ENCODE assay signal across 1 cellular context in the genomic region with DNA sequence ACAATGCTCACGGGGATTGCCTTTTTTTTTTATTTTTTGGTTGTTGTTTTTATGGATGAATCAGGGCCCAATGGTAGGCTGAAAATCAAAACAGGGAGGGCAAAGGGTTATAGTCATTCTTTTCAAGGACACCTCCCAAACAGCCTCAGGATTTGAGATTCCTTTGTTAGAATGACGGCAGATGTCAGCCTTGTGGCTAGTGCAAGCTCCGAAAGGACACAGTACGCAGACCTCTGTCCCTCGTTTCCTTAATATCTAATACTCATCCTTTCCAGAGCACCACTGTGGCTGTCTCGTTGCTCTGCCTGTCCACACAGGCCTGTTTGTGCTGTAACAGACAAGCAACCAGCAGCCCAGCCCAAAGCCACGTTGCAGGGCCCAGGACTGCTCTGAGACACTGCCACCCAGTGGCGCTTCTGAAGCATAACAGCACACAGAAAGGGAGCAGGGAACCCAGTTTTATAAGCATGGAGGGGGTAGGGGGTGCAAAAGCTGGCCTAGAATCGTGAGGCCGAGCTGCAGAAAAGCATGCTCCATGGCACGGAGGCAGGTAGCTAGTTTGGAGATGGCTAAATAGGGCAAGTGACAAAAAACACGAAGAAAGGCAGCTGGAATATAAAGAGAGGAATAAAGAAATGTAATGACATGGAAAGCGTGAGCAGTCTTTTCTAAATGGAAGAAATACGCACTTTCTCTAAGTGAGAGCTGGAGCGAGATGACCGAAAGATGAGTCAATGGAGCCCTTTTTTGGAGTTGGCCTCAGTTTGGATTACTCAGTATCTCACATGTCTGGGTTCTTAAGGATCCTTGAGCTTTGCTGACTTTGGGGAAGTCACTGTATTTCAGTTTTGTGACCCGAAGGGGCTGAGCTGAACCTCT.
TF ChIP-seq lines count a peak whose summit lies in the region.

No MANE protein-coding gene starts in this region.

TF ChIP-seq in HepG2, 621 proteins besides CTCF, POLR2A, EP300 and RAD21 (continued from another document and continues in another):
- TF ChIP-seq, protein P1, sequence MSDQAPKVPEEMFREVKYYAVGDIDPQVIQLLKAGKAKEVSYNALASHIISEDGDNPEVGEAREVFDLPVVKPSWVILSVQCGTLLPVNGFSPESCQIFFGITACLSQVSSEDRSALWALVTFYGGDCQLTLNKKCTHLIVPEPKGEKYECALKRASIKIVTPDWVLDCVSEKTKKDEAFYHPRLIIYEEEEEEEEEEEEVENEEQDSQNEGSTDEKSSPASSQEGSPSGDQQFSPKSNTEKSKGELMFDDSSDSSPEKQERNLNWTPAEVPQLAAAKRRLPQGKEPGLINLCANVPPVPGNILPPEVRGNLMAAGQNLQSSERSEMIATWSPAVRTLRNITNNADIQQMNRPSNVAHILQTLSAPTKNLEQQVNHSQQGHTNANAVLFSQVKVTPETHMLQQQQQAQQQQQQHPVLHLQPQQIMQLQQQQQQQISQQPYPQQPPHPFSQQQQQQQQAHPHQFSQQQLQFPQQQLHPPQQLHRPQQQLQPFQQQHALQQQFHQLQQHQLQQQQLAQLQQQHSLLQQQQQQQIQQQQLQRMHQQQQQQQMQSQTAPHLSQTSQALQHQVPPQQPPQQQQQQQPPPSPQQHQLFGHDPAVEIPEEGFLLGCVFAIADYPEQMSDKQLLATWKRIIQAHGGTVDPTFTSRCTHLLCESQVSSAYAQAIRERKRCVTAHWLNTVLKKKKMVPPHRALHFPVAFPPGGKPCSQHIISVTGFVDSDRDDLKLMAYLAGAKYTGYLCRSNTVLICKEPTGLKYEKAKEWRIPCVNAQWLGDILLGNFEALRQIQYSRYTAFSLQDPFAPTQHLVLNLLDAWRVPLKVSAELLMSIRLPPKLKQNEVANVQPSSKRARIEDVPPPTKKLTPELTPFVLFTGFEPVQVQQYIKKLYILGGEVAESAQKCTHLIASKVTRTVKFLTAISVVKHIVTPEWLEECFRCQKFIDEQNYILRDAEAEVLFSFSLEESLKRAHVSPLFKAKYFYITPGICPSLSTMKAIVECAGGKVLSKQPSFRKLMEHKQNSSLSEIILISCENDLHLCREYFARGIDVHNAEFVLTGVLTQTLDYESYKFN (CRISPR knock-in tag; conservative IDR thresholded peaks at IDR 0.05): peak; percentile 49
- TF ChIP-seq, protein P2, sequence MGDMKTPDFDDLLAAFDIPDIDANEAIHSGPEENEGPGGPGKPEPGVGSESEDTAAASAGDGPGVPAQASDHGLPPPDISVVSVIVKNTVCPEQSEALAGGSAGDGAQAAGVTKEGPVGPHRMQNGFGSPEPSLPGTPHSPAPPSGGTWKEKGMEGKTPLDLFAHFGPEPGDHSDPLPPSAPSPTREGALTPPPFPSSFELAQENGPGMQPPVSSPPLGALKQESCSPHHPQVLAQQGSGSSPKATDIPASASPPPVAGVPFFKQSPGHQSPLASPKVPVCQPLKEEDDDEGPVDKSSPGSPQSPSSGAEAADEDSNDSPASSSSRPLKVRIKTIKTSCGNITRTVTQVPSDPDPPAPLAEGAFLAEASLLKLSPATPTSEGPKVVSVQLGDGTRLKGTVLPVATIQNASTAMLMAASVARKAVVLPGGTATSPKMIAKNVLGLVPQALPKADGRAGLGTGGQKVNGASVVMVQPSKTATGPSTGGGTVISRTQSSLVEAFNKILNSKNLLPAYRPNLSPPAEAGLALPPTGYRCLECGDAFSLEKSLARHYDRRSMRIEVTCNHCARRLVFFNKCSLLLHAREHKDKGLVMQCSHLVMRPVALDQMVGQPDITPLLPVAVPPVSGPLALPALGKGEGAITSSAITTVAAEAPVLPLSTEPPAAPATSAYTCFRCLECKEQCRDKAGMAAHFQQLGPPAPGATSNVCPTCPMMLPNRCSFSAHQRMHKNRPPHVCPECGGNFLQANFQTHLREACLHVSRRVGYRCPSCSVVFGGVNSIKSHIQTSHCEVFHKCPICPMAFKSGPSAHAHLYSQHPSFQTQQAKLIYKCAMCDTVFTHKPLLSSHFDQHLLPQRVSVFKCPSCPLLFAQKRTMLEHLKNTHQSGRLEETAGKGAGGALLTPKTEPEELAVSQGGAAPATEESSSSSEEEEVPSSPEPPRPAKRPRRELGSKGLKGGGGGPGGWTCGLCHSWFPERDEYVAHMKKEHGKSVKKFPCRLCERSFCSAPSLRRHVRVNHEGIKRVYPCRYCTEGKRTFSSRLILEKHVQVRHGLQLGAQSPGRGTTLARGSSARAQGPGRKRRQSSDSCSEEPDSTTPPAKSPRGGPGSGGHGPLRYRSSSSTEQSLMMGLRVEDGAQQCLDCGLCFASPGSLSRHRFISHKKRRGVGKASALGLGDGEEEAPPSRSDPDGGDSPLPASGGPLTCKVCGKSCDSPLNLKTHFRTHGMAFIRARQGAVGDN (CRISPR knock-in tag; IDR thresholded peaks at IDR 0.05): peak; percentile 83
- TF ChIP-seq RARA (CRISPR knock-in tag; IDR thresholded peaks at IDR 0.05): peak; percentile 34; the same call in 1 of the 2 replicates
- TF ChIP-seq ZNF567 (CRISPR knock-in tag; IDR thresholded peaks at IDR 0.05; ENCODE audit: borderline replicate concordance): no peak
- peak; percentile 11; the same call in 1 of the 2 replicates for TF ChIP-seq SIX1 (CRISPR knock-in tag; IDR thresholded peaks at IDR 0.05; ENCODE audit: borderline replicate concordance)
- TF ChIP-seq FOXA1 (IDR thresholded peaks at IDR 0.05): no peak
- TF ChIP-seq FOXA1 (CRISPR knock-in tag; IDR thresholded peaks at IDR 0.05): peak; percentile 50
- no peak for TF ChIP-seq ZNF549 (CRISPR knock-in tag; IDR thresholded peaks at IDR 0.05)
- no peak for TF ChIP-seq NBN (conservative IDR thresholded peaks at IDR 0.05)
- 0 out of 2 replicates have a peak, but pooled peaks have one; percentile 21 for TF ChIP-seq ZNF224 (CRISPR knock-in tag; IDR thresholded peaks at IDR 0.05)
- TF ChIP-seq ASH2L (IDR thresholded peaks at IDR 0.05; ENCODE audit: insufficient read length, low read depth, low read length): peak; percentile 33
- no peak for TF ChIP-seq ZNF317 (CRISPR knock-in tag; IDR thresholded peaks at IDR 0.05)
- TF ChIP-seq RFX5 (IDR thresholded peaks at IDR 0.05; ENCODE audit: low read depth, low read length): no peak
- TF ChIP-seq ZNF546 (CRISPR knock-in tag; conservative IDR thresholded peaks at IDR 0.05): no peak
- peak; percentile 83; the same call in 1 of the 2 replicates for TF ChIP-seq ZNF768 (CRISPR knock-in tag; IDR thresholded peaks at IDR 0.05)
- TF ChIP-seq ZNF605 (CRISPR knock-in tag; IDR thresholded peaks at IDR 0.05): peak; percentile 73; the same call in 1 of the 2 replicates
- TF ChIP-seq FOXK1 (CRISPR knock-in tag; IDR thresholded peaks at IDR 0.05; ENCODE audit: borderline replicate concordance, low read depth): peak; percentile 69; the same call in 1 of the 2 replicates
- TF ChIP-seq TEAD3 (CRISPR knock-in tag; optimal IDR thresholded peaks at IDR 0.05; ENCODE audit: borderline replicate concordance): peak; percentile 70
- no peak for TF ChIP-seq ELF4 (CRISPR knock-in tag; IDR thresholded peaks at IDR 0.05; ENCODE audit: borderline replicate concordance)
- TF ChIP-seq RFXAP (CRISPR knock-in tag; IDR thresholded peaks at IDR 0.05; ENCODE audit: borderline replicate concordance): no peak
- TF ChIP-seq ZNF24 (IDR thresholded peaks at IDR 0.05): 0 out of 2 replicates have a peak, but pooled peaks have one; percentile 36
- TF ChIP-seq, protein P3, sequence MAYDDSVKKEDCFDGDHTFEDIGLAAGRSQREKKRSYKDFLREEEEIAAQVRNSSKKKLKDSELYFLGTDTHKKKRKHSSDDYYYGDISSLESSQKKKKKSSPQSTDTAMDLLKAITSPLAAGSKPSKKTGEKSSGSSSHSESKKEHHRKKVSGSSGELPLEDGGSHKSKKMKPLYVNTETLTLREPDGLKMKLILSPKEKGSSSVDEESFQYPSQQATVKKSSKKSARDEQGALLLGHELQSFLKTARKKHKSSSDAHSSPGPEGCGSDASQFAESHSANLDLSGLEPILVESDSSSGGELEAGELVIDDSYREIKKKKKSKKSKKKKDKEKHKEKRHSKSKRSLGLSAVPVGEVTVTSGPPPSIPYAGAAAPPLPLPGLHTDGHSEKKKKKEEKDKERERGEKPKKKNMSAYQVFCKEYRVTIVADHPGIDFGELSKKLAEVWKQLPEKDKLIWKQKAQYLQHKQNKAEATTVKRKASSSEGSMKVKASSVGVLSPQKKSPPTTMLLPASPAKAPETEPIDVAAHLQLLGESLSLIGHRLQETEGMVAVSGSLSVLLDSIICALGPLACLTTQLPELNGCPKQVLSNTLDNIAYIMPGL (CRISPR knock-in tag; IDR thresholded peaks at IDR 0.05; ENCODE audit: borderline replicate concordance in 1 of 2, low read depth in 1 of 2): peak; percentile 56 to 77; a peak in 3 of 4 replicates
- 0 out of 2 replicates have a peak, but pooled peaks have one; percentile 44 for TF ChIP-seq MEIS1 (CRISPR knock-in tag; IDR thresholded peaks at IDR 0.05; ENCODE audit: borderline replicate concordance)
- TF ChIP-seq ZNF101 (CRISPR knock-in tag; IDR thresholded peaks at IDR 0.05; ENCODE audit: borderline replicate concordance, low read depth): no peak
- TF ChIP-seq ZFX (CRISPR knock-in tag; IDR thresholded peaks at IDR 0.05; ENCODE audit: low read depth): peak; percentile 85
- TF ChIP-seq ZNF274 (CRISPR knock-in tag; IDR thresholded peaks at IDR 0.05): peak; percentile 67; the same call in 1 of the 2 replicates
- TF ChIP-seq, protein P4, sequence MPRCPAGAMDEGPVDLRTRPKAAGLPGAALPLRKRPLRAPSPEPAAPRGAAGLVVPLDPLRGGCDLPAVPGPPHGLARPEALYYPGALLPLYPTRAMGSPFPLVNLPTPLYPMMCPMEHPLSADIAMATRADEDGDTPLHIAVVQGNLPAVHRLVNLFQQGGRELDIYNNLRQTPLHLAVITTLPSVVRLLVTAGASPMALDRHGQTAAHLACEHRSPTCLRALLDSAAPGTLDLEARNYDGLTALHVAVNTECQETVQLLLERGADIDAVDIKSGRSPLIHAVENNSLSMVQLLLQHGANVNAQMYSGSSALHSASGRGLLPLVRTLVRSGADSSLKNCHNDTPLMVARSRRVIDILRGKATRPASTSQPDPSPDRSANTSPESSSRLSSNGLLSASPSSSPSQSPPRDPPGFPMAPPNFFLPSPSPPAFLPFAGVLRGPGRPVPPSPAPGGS (CRISPR knock-in tag; IDR thresholded peaks at IDR 0.05): peak; percentile 72; the same call in 1 of the 2 replicates
- TF ChIP-seq ZNF547 (CRISPR knock-in tag; IDR thresholded peaks at IDR 0.05): peak; percentile 57; the same call in 1 of the 2 replicates
- TF ChIP-seq, protein P5, sequence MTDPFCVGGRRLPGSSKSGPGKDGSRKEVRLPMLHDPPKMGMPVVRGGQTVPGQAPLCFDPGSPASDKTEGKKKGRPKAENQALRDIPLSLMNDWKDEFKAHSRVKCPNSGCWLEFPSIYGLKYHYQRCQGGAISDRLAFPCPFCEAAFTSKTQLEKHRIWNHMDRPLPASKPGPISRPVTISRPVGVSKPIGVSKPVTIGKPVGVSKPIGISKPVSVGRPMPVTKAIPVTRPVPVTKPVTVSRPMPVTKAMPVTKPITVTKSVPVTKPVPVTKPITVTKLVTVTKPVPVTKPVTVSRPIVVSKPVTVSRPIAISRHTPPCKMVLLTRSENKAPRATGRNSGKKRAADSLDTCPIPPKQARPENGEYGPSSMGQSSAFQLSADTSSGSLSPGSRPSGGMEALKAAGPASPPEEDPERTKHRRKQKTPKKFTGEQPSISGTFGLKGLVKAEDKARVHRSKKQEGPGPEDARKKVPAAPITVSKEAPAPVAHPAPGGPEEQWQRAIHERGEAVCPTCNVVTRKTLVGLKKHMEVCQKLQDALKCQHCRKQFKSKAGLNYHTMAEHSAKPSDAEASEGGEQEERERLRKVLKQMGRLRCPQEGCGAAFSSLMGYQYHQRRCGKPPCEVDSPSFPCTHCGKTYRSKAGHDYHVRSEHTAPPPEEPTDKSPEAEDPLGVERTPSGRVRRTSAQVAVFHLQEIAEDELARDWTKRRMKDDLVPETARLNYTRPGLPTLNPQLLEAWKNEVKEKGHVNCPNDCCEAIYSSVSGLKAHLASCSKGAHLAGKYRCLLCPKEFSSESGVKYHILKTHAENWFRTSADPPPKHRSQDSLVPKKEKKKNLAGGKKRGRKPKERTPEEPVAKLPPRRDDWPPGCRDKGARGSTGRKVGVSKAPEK (CRISPR knock-in tag; IDR thresholded peaks at IDR 0.05; ENCODE audit: borderline replicate concordance): peak; percentile 84; the same call in 1 of the 2 replicates
- TF ChIP-seq ZC3H4 (CRISPR knock-in tag; IDR thresholded peaks at IDR 0.05; ENCODE audit: borderline replicate concordance): no peak
- 0 out of 2 replicates have a peak, but pooled peaks have one; percentile 36 for TF ChIP-seq SPEN (CRISPR knock-in tag; IDR thresholded peaks at IDR 0.05; ENCODE audit: low read depth)
- TF ChIP-seq, protein P6, sequence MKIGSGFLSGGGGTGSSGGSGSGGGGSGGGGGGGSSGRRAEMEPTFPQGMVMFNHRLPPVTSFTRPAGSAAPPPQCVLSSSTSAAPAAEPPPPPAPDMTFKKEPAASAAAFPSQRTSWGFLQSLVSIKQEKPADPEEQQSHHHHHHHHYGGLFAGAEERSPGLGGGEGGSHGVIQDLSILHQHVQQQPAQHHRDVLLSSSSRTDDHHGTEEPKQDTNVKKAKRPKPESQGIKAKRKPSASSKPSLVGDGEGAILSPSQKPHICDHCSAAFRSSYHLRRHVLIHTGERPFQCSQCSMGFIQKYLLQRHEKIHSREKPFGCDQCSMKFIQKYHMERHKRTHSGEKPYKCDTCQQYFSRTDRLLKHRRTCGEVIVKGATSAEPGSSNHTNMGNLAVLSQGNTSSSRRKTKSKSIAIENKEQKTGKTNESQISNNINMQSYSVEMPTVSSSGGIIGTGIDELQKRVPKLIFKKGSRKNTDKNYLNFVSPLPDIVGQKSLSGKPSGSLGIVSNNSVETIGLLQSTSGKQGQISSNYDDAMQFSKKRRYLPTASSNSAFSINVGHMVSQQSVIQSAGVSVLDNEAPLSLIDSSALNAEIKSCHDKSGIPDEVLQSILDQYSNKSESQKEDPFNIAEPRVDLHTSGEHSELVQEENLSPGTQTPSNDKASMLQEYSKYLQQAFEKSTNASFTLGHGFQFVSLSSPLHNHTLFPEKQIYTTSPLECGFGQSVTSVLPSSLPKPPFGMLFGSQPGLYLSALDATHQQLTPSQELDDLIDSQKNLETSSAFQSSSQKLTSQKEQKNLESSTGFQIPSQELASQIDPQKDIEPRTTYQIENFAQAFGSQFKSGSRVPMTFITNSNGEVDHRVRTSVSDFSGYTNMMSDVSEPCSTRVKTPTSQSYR (CRISPR knock-in tag; IDR thresholded peaks at IDR 0.05; ENCODE audit: borderline replicate concordance): peak; percentile 37; the same call in 1 of the 2 replicates
- TF ChIP-seq BRCA1 (CRISPR knock-in tag; IDR thresholded peaks at IDR 0.05): no peak
- TF ChIP-seq, protein P7, sequence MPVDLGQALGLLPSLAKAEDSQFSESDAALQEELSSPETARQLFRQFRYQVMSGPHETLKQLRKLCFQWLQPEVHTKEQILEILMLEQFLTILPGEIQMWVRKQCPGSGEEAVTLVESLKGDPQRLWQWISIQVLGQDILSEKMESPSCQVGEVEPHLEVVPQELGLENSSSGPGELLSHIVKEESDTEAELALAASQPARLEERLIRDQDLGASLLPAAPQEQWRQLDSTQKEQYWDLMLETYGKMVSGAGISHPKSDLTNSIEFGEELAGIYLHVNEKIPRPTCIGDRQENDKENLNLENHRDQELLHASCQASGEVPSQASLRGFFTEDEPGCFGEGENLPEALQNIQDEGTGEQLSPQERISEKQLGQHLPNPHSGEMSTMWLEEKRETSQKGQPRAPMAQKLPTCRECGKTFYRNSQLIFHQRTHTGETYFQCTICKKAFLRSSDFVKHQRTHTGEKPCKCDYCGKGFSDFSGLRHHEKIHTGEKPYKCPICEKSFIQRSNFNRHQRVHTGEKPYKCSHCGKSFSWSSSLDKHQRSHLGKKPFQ (CRISPR knock-in tag; IDR thresholded peaks at IDR 0.05; ENCODE audit: insufficient replicate concordance): peak; percentile 41
- peak; percentile 75; the same call in 1 of the 2 replicates for TF ChIP-seq SMAD3 (CRISPR knock-in tag; IDR thresholded peaks at IDR 0.05)
- TF ChIP-seq ZNF12 (CRISPR knock-in tag; IDR thresholded peaks at IDR 0.05): 0 out of 2 replicates have a peak, but pooled peaks have one; percentile 18
